Comparison of ENCODE assay signal across 10 cellular contexts in the genomic region with DNA sequence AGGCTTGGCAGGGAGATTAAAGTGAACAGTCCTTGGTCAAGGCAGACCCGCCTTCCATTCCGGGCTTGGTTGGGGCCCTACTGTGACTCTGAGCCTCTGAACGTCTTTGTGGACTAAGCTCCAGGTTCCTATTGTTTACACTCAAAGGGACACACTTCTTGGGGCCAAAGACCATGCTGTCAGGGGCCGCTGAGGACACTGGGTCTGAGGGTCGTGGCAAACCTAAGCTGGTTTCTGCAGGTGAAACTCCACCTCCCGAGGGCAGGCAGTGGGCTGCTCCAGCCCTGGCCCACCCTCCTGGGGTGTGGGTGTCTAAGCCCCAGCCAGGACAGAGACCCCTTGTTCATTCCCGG. TPM values are rescaled to one million over a fixed set of nuclear protein-coding genes. Genes with fewer than 3 reads are reported as not detected.
DNase-seq lines count a peak whose midpoint lies in the region; ATAC-seq and TF ChIP-seq lines count a peak whose summit lies in the region.
"Had no signal": no experiment of that assay in that cellular context is flagged by ENCODE, and none has a peak within 500 bp of the region (broad histone marks: within the 10 kb centered on the region; RNA-seq: fewer than 3 reads in every experiment).

No MANE protein-coding gene starts in this region.

- H2AFZ ChIP-seq in GM23248: no peak overlapping the region

- no peaks in the 10 kb centered on the region; the same call in 1 of the 2 replicates for H3K9me3 ChIP-seq in AG04450 (ENCODE audit: control insufficient read depth, insufficient read depth, low read length)
- H3K9me3 ChIP-seq in GM23248 (ENCODE audit: low read depth): no peaks in the 10 kb centered on the region
- no peaks in the 10 kb centered on the region for H3K9me3 ChIP-seq in body of pancreas
- H3K9me3 ChIP-seq in naive thymus-derived CD4-positive, alpha-beta T cell (ENCODE audit: control insufficient read depth in 2 of 3, low read length in 3 of 3): no peaks in the 10 kb centered on the region
- H3K9me3 ChIP-seq: suprapubic skin had no signal

- H3K27me3 Mint-ChIP-seq in naive thymus-derived CD4-positive, alpha-beta T cell: no peaks in the 10 kb centered on the region

- H3K9me2 ChIP-seq in GM23248 (ENCODE audit: insufficient read depth): no peaks in the 10 kb centered on the region

- intact Hi-C loops in body of pancreas (cut with DNase I): no loop called here
- intact Hi-C loops in naive thymus-derived CD4-positive, alpha-beta T cell (cut with micrococcal nuclease): loop anchor here in 1 of 2 donors (5.0 kb wide), 1 partner anchor 69 kb away; a partner anchor contains a TSS

- no peak overlapping the region for H3K4me2 ChIP-seq in GM23248 (ENCODE audit: unreplicated experiment)

- WGBS in GM23248 (ENCODE audit: low coverage in 1 of 2, low lambda C conversion rate in 2 of 2, missing lambda C conversion rate in 2 of 2), 2 experiments: 69 to 71% methylated on average over 6 to 7 of the region's 7 CpGs
- 59 to 72% methylated on average over 4 to 7 of the region's 7 CpGs for WGBS in body of pancreas, 2 donors

- peak overlapping the region; percentile 85 to 98 (median 95) for H3K27ac Mint-ChIP-seq in naive thymus-derived CD4-positive, alpha-beta T cell

- peak overlapping the region; percentile 39 for H3K27ac ChIP-seq in AG04450 (ENCODE audit: low read depth, low read length)
- peak overlapping the region; percentile 77 for H3K27ac ChIP-seq in GM23248
- H3K27ac ChIP-seq in body of pancreas: peak overlapping the region; percentile 63 to 83 (median 72)
- H3K27ac ChIP-seq in naive thymus-derived CD4-positive, alpha-beta T cell (ENCODE audit: low read depth, low read length): peak overlapping the region; percentile 60

- CTCF ChIA-PET in AG04450 (lab: Charles Lee): no interaction called here
- CTCF ChIA-PET in naive thymus-derived CD4-positive, alpha-beta T cell (lab: Charles Lee): interaction anchor here (0.7 kb wide), 1 partner anchor 70 kb away, joined by 3 read pairs; no protein-coding TSS in a partner anchor

- DNase-seq in AG04450 (ENCODE audit: low read depth, low spot score) (no peak), GM23248 (no peak), body of pancreas (no peak), AG20443 (ENCODE audit: low spot score) (no peak)
- no peak for DNase-seq in naive thymus-derived CD4-positive, alpha-beta T cell
- DNase-seq: NCI-H510A had no signal

- TF ChIP-seq POLR2A in body of pancreas (IDR thresholded peaks at IDR 0.05): no peak

- H3K4me1 Mint-ChIP-seq in naive thymus-derived CD4-positive, alpha-beta T cell: peaks cover 20 to 50% (median 38%) of the 10 kb centered on the region in 7 donors

- POLR2A ChIA-PET in AG04450 (lab: Yijun Ruan, JAX): interaction anchor here (0.6 kb wide), 1 partner anchor 29 kb away, joined by 3 read pairs; no protein-coding TSS in a partner anchor
- POLR2A ChIA-PET in naive thymus-derived CD4-positive, alpha-beta T cell (lab: Charles Lee): interaction anchor here (1.6 kb wide), 1 partner anchor 43 kb away, joined by 6 read pairs; a partner anchor contains a TSS

- peaks cover 6% of the 10 kb centered on the region; the same call in 1 of the 2 replicates for H3K36me3 ChIP-seq in GM23248 (ENCODE audit: low read depth)
- H3K36me3 ChIP-seq in body of pancreas (replicated peaks in 1 of 2; ENCODE audit: insufficient read depth in 1 of 2, low read depth in 2 of 2): peaks cover 13 to 16% of the 10 kb centered on the region in 2 donors
- H3K36me3 ChIP-seq in naive thymus-derived CD4-positive, alpha-beta T cell (ENCODE audit: control insufficient read depth in 2 of 3, insufficient read depth in 3 of 3, low read length in 3 of 3): peaks cover 0 to 6% (median 0%) of the 10 kb centered on the region in 3 experiments

- peak overlapping the region in 2 of 10 donors; percentile 62 to 72 for H3K4me3 Mint-ChIP-seq in naive thymus-derived CD4-positive, alpha-beta T cell

- H4K20me1 ChIP-seq in GM23248 (ENCODE audit: insufficient read depth): no peaks in the 10 kb centered on the region

- H3K27me3 ChIP-seq in AG04450 (ENCODE audit: control insufficient read depth, insufficient read depth, low read length) (no peaks in the 10 kb centered on the region), GM23248 (replicated peaks; ENCODE audit: insufficient read depth) (no peaks in the 10 kb centered on the region), body of pancreas (no peaks in the 10 kb centered on the region)
- no peaks in the 10 kb centered on the region for H3K27me3 ChIP-seq in naive thymus-derived CD4-positive, alpha-beta T cell (ENCODE audit: control insufficient read depth in 2 of 2, insufficient read depth in 2 of 2, low read length in 2 of 2)
- H3K27me3 ChIP-seq: suprapubic skin had no signal

- H3F3A ChIP-seq in GM23248 (ENCODE audit: insufficient read depth): peaks cover 54% of the 10 kb centered on the region

- ATAC-seq in body of pancreas (no peak), GM21576 (IDR thresholded peaks at IDR 0.05; ENCODE audit: unreplicated experiment) (no peak), HG03175 (IDR thresholded peaks at IDR 0.05; ENCODE audit: unreplicated experiment) (no peak), GM19023 (IDR thresholded peaks at IDR 0.05; ENCODE audit: unreplicated experiment) (no peak)
- ATAC-seq in naive thymus-derived CD4-positive, alpha-beta T cell: no peak

- H3K4me1 ChIP-seq in GM23248 (ENCODE audit: insufficient read depth): peaks cover 9% of the 10 kb centered on the region; the same call in 1 of the 2 replicates
- peaks cover 75% of the 10 kb centered on the region for H3K4me1 ChIP-seq in body of pancreas
- peaks cover 39 to 40% of the 10 kb centered on the region in 2 donors for H3K4me1 ChIP-seq in naive thymus-derived CD4-positive, alpha-beta T cell (ENCODE audit: control insufficient read depth in 2 of 2, insufficient read depth in 2 of 2, low read length in 2 of 2)

- no peaks in the 10 kb centered on the region for H3K9me3 Mint-ChIP-seq in naive thymus-derived CD4-positive, alpha-beta T cell

- H3K79me2 ChIP-seq in GM23248 (ENCODE audit: insufficient read depth): 0 out of 2 replicates have a peak, but pooled peaks cover 6% of the 10 kb centered on the region

- in situ Hi-C loops in GM23248 (cut with MboI): no loop called here

- H3K9ac ChIP-seq in GM23248: peak overlapping the region; percentile 54

- H3K4me3 ChIP-seq in AG04450 (ENCODE audit: low read depth, low read length) (no peak overlapping the region), GM23248 (no peak overlapping the region), body of pancreas (no peak overlapping the region)
- no peak overlapping the region for H3K4me3 ChIP-seq in naive thymus-derived CD4-positive, alpha-beta T cell (ENCODE audit: low read length)
- H3K4me3 ChIP-seq: suprapubic skin had no signal

- TF ChIP-seq CTCF in AG04450 (IDR thresholded peaks at IDR 0.05; ENCODE audit: low read depth, low read length) (no peak), body of pancreas (IDR thresholded peaks at IDR 0.05) (no peak)

- H3K36me3 Mint-ChIP-seq in naive thymus-derived CD4-positive, alpha-beta T cell: peaks cover 1 to 4% (median 3%) of the 10 kb centered on the region in 5 donors

RNA-seq across cellular contexts. Expression of a gene that starts 43.1 kb away (rescaled TPM):
- polyA plus RNA-seq in AG04450 (2011; rRNA removed) (318 and 414 TPM in 2 replicates), GM23248 (2016; fragmentation: Nextera tagmentation; extraction: Ambion mirVana) (610 and 613 TPM in 2 replicates)
- polyA minus RNA-seq in AG04450 (2011; rRNA and poly(A)+ RNA removed): 27.3 and 48.9 TPM in 2 replicates
- 338 and 360 TPM in 2 replicates for total RNA-seq in GM23248 (2014; rRNA removed; shearing (Covaris generic))
- 100 to 1,000 TPM; 103 to 464 TPM for total RNA-seq in body of pancreas
- total RNA-seq in naive thymus-derived CD4-positive, alpha-beta T cell: 10 to 100 TPM; 28.7 to 63.6 (median 33.9) TPM
- polyA plus RNA-seq in naive thymus-derived CD4-positive, alpha-beta T cell: 100 to 1,000 TPM in 1 of 2 donors, 10 to 100 TPM in 1; 80.7 to 113 TPM
